In genomic region chr10:11106621-11107374, GRCh38 we compare ENCODE assay signal across 17 cellular contexts.
DNase-seq lines count a peak whose midpoint lies in the region; ATAC-seq and TF ChIP-seq lines count a peak whose summit lies in the region.
"Had no signal": no experiment of that assay in that cellular context is flagged by ENCODE, and none has a peak within 500 bp of the region (broad histone marks: within the 10 kb centered on the region; RNA-seq: fewer than 3 reads in every experiment).

No MANE protein-coding gene starts in this region.

- H3K4me3 ChIP-seq in mesendoderm (ENCODE audit: low read length) (no peak overlapping the region), psoas muscle (no peak overlapping the region)
- H3K4me3 ChIP-seq: BLaER1, body of pancreas, transverse colon had no signal

- no peak overlapping the region for H2BK5ac ChIP-seq in mesendoderm (ENCODE audit: low read length)

- H3K36me3 ChIP-seq in mesendoderm (ENCODE audit: control insufficient read depth, insufficient read depth, low read length), result no peaks in the 10 kb centered on the region
- no peaks in the 10 kb centered on the region for H3K36me3 ChIP-seq in psoas muscle (ENCODE audit: insufficient read depth in 1 of 2, low read depth in 1 of 2)
- H3K36me3 ChIP-seq: BLaER1, transverse colon, WERI-Rb-1 had no signal

- no peak overlapping the region for H3K9ac ChIP-seq in mesendoderm (ENCODE audit: low read length)
- H3K9ac ChIP-seq: BLaER1 had no signal

- no peak overlapping the region for H3K56ac ChIP-seq in mesendoderm (ENCODE audit: low read length)

- no peak overlapping the region for H2BK120ac ChIP-seq in mesendoderm (ENCODE audit: low read depth, low read length)

- H3K4me1 ChIP-seq in mesendoderm (ENCODE audit: control insufficient read depth, low read depth, low read length), result no peaks in the 10 kb centered on the region
- peaks cover 6% of the 10 kb centered on the region for H3K4me1 ChIP-seq in psoas muscle
- H3K4me1 ChIP-seq: body of pancreas, transverse colon had no signal

- H2AK5ac ChIP-seq in mesendoderm (ENCODE audit: low read length), result no peak overlapping the region

- H3K27ac ChIP-seq in mesendoderm (ENCODE audit: low read depth, low read length) (no peak overlapping the region), psoas muscle (no peak overlapping the region)
- H3K27ac ChIP-seq: BLaER1, body of pancreas, transverse colon, WERI-Rb-1 had no signal

- no peak overlapping the region for H3K4me3 Mint-ChIP-seq in effector memory CD8-positive, alpha-beta T cell
- H3K4me3 Mint-ChIP-seq: activated naive CD4-positive, alpha-beta T cell treated with anti-CD3 and anti-CD28 coated beads for 36 hours; naive B cell had no signal

- no CpG with 5 or more reads among the region's 7 CpGs for WGBS in mesendoderm (ENCODE audit: extremely low coverage, insufficient coverage, low lambda C conversion rate)
- WGBS in psoas muscle, 3 donors, result 94 to 98% (median 96%) methylated on average over 7 of the region's 7 CpGs

- H4K5ac ChIP-seq in mesendoderm (ENCODE audit: low read length), result no peak overlapping the region

- no peak overlapping the region for H3K4me2 ChIP-seq in mesendoderm (ENCODE audit: low read length)
- H3K4me2 ChIP-seq: BLaER1 had no signal

- peaks cover 7 to 12% of the 10 kb centered on the region in 2 donors for H3K4me1 Mint-ChIP-seq in effector memory CD8-positive, alpha-beta T cell (ENCODE audit: low read depth in 2 of 2)

- no peak overlapping the region for H2BK15ac ChIP-seq in mesendoderm (replicated peaks; ENCODE audit: low read depth)

- no peaks in the 10 kb centered on the region for H3K36me3 Mint-ChIP-seq in effector memory CD8-positive, alpha-beta T cell (ENCODE audit: insufficient read depth)
- H3K36me3 Mint-ChIP-seq: naive B cell had no signal

- H3K79me1 ChIP-seq in mesendoderm (ENCODE audit: low read length), result no peaks in the 10 kb centered on the region

- H3K18ac ChIP-seq in mesendoderm (ENCODE audit: low read length), result no peak overlapping the region

- ATAC-seq in GM18519 (IDR thresholded peaks at IDR 0.05; ENCODE audit: low FRiP score, unreplicated experiment), result peak; percentile 55
- ATAC-seq in GM21723 (IDR thresholded peaks at IDR 0.05; ENCODE audit: unreplicated experiment), result peak; percentile 83
- ATAC-seq in HG03442 (IDR thresholded peaks at IDR 0.05; ENCODE audit: unreplicated experiment), result peak; percentile 83
- ATAC-seq in psoas muscle, result no peak
- ATAC-seq in effector memory CD8-positive, alpha-beta T cell (replicated peaks), result no peak
- ATAC-seq: body of pancreas, HCT116 had no signal

- no peaks in the 10 kb centered on the region for H3K9me3 ChIP-seq in psoas muscle
- H3K9me3 ChIP-seq: body of pancreas, transverse colon had no signal

- H3K9me3 Mint-ChIP-seq in effector memory CD8-positive, alpha-beta T cell, result no peaks in the 10 kb centered on the region
- H3K9me3 Mint-ChIP-seq: activated naive CD4-positive, alpha-beta T cell treated with anti-CD3 and anti-CD28 coated beads for 36 hours; naive B cell had no signal

- no peaks in the 10 kb centered on the region for H3K27me3 Mint-ChIP-seq in effector memory CD8-positive, alpha-beta T cell

- H4K8ac ChIP-seq in mesendoderm (ENCODE audit: low read depth, low read length), result no peak overlapping the region

- H3K27ac Mint-ChIP-seq in effector memory CD8-positive, alpha-beta T cell, result no peak overlapping the region
- H3K27ac Mint-ChIP-seq: activated naive CD4-positive, alpha-beta T cell treated with anti-CD3 and anti-CD28 coated beads for 36 hours; naive B cell had no signal

- H3K27me3 ChIP-seq in mesendoderm (ENCODE audit: insufficient read depth, low read length, poor library complexity) (no peaks in the 10 kb centered on the region), psoas muscle (ENCODE audit: insufficient read depth in 3 of 3, low read length in 2 of 3) (no peaks in the 10 kb centered on the region)
- H3K27me3 ChIP-seq: BLaER1, body of pancreas, transverse colon had no signal

- intact Hi-C loops in psoas muscle (cut with DNase I), result no loop called here

- no peak overlapping the region for H3K23ac ChIP-seq in mesendoderm (ENCODE audit: low read length)

- H3K4ac ChIP-seq in mesendoderm (ENCODE audit: low read depth, low read length), result no peak overlapping the region

- TF ChIP-seq CTCF in psoas muscle (IDR thresholded peaks at IDR 0.05), result no peak

- DNase-seq in mesendoderm (peak; percentile 60), psoas muscle (no peak), MV-4-11 (lab: John Stamatoyannopoulos, UW) (no peak)
- no peak for DNase-seq in effector memory CD8-positive, alpha-beta T cell
- DNase-seq: activated naive CD4-positive, alpha-beta T cell treated with anti-CD3 and anti-CD28 coated beads for 36 hours; body of pancreas; hippocampal formation; naive B cell; NCI-H1105 treated with DMSO at 0.1 percent for 48 hours; NCI-H524; transverse colon; WERI-Rb-1 had no signal

- no peaks in the 10 kb centered on the region for H3K79me2 ChIP-seq in mesendoderm (ENCODE audit: control insufficient read depth, insufficient read depth, low read length)

Comparison
In these comparisons a context has a peak if more than half of its experiments do, and no peak if none do; other contexts are left out.
1. ATAC-seq: peak in GM18519 (single experiment), GM21723 (single experiment) and HG03442 (single experiment); none in psoas muscle (0 of 4) and effector memory CD8-positive, alpha-beta T cell (single experiment).